1 cellular context compared by ENCODE assay signal in the genomic region with DNA sequence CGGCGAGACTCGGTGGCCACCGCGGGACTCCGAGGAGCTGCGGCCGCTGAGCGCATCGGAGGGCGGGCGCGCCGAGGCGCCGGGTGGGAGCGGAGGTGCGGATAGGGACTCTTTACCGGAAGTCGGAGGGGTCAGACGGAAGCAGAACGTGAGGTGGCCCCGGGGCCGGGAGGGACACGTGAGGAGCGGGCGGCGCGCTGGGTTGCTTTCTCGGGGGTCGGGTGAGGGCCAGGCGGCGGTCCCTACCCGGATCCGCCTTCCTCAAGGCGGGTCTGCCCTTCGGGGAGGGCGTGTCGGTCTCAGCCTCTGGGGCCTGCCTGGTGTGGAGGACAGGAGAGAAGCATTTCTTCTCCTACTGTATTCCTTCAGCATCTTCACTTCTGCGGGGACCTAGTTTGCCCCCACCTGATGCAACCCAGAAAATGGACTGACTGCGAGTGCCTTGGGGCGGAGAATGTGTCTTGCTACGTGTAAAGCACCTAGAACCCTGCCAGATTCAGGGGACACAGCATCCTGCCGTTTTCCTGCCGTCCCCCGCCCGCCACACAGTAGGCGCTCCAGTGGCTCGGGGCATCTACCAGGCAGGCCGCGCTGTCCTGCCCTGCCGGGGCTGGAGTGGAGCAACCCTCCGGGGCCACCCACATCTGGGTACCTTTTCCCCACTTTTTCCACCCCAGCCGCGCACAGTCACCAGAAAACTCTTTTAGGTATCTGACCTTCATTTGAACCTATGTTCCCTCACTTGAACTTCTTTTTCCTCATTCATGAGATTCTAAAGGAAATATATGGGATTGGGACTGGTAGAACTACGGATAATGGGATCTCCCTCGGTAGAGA.
A peak's percentile ranks its signal among the peaks of the same experiment; 100 is the strongest.
TF ChIP-seq lines count a peak whose summit lies in the region.

No MANE protein-coding gene starts in this region.

TF ChIP-seq in HepG2, 621 proteins besides CTCF, POLR2A, EP300 and RAD21 (continued from another document):
- TF ChIP-seq, protein P1, sequence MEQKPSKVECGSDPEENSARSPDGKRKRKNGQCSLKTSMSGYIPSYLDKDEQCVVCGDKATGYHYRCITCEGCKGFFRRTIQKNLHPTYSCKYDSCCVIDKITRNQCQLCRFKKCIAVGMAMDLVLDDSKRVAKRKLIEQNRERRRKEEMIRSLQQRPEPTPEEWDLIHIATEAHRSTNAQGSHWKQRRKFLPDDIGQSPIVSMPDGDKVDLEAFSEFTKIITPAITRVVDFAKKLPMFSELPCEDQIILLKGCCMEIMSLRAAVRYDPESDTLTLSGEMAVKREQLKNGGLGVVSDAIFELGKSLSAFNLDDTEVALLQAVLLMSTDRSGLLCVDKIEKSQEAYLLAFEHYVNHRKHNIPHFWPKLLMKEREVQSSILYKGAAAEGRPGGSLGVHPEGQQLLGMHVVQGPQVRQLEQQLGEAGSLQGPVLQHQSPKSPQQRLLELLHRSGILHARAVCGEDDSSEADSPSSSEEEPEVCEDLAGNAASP (CRISPR knock-in tag; IDR thresholded peaks at IDR 0.05; ENCODE audit: borderline replicate concordance) = peak; percentile 16; the same call in 1 of the 2 replicates
- TF ChIP-seq, protein P2, sequence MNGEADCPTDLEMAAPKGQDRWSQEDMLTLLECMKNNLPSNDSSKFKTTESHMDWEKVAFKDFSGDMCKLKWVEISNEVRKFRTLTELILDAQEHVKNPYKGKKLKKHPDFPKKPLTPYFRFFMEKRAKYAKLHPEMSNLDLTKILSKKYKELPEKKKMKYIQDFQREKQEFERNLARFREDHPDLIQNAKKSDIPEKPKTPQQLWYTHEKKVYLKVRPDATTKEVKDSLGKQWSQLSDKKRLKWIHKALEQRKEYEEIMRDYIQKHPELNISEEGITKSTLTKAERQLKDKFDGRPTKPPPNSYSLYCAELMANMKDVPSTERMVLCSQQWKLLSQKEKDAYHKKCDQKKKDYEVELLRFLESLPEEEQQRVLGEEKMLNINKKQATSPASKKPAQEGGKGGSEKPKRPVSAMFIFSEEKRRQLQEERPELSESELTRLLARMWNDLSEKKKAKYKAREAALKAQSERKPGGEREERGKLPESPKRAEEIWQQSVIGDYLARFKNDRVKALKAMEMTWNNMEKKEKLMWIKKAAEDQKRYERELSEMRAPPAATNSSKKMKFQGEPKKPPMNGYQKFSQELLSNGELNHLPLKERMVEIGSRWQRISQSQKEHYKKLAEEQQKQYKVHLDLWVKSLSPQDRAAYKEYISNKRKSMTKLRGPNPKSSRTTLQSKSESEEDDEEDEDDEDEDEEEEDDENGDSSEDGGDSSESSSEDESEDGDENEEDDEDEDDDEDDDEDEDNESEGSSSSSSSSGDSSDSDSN (CRISPR knock-in tag; IDR thresholded peaks at IDR 0.05) = peak; percentile 95
- TF ChIP-seq, protein P3, sequence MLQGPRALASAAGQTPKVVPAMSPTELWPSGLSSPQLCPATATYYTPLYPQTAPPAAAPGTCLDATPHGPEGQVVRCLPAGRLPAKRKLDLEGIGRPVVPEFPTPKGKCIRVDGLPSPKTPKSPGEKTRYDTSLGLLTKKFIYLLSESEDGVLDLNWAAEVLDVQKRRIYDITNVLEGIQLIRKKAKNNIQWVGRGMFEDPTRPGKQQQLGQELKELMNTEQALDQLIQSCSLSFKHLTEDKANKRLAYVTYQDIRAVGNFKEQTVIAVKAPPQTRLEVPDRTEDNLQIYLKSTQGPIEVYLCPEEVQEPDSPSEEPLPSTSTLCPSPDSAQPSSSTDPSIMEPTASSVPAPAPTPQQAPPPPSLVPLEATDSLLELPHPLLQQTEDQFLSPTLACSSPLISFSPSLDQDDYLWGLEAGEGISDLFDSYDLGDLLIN (CRISPR knock-in tag; IDR thresholded peaks at IDR 0.05; ENCODE audit: borderline replicate concordance) = no peak; the same call in 1 of the 2 replicates
- TF ChIP-seq, protein P4, sequence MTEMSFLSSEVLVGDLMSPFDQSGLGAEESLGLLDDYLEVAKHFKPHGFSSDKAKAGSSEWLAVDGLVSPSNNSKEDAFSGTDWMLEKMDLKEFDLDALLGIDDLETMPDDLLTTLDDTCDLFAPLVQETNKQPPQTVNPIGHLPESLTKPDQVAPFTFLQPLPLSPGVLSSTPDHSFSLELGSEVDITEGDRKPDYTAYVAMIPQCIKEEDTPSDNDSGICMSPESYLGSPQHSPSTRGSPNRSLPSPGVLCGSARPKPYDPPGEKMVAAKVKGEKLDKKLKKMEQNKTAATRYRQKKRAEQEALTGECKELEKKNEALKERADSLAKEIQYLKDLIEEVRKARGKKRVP (CRISPR knock-in tag; IDR thresholded peaks at IDR 0.05) = peak in 1 of 2 experiments; percentile 88; a peak in 2 of 4 replicates
- TF ChIP-seq, protein P5, sequence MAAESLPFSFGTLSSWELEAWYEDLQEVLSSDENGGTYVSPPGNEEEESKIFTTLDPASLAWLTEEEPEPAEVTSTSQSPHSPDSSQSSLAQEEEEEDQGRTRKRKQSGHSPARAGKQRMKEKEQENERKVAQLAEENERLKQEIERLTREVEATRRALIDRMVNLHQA (CRISPR knock-in tag; IDR thresholded peaks at IDR 0.05) = no peak
- TF ChIP-seq NFKB2 (CRISPR knock-in tag; IDR thresholded peaks at IDR 0.05; ENCODE audit: borderline replicate concordance) = peak; percentile 83
- TF ChIP-seq, protein P6, sequence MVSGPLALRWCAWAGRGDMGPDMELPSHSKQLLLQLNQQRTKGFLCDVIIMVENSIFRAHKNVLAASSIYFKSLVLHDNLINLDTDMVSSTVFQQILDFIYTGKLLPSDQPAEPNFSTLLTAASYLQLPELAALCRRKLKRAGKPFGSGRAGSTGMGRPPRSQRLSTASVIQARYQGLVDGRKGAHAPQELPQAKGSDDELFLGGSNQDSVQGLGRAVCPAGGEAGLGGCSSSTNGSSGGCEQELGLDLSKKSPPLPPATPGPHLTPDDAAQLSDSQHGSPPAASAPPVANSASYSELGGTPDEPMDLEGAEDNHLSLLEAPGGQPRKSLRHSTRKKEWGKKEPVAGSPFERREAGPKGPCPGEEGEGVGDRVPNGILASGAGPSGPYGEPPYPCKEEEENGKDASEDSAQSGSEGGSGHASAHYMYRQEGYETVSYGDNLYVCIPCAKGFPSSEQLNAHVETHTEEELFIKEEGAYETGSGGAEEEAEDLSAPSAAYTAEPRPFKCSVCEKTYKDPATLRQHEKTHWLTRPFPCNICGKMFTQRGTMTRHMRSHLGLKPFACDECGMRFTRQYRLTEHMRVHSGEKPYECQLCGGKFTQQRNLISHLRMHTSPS (CRISPR knock-in tag; IDR thresholded peaks at IDR 0.05; ENCODE audit: low read depth) = no peak
- peak; percentile 42; the same call in 1 of the 2 replicates for TF ChIP-seq CCDC6 (CRISPR knock-in tag; IDR thresholded peaks at IDR 0.05)
